In genomic region chr10:78804356-78805032, GRCh38 we compare ENCODE assay signal across 11 cellular contexts.
DNase-seq lines count a peak whose midpoint lies in the region; ATAC-seq and TF ChIP-seq lines count a peak whose summit lies in the region.
"Had no signal": no experiment of that assay in that cellular context is flagged by ENCODE, and none has a peak within 500 bp of the region (broad histone marks: within the 10 kb centered on the region; RNA-seq: fewer than 3 reads in every experiment).

No MANE protein-coding gene starts in this region.

- TF ChIP-seq CTCF in stomach (IDR thresholded peaks at IDR 0.05), result no peak

- TF ChIP-seq EP300 in stomach (IDR thresholded peaks at IDR 0.05), result no peak

- peak overlapping the region; percentile 7 for H2BK120ac ChIP-seq in mesenchymal stem cell (ENCODE audit: low read depth, low read length)

- H3K18ac ChIP-seq in mesenchymal stem cell (ENCODE audit: low read depth in 1 of 2, low read length in 2 of 2), result peak overlapping the region; percentile 25 to 88

- H3K79me1 ChIP-seq in mesenchymal stem cell (replicated peaks; ENCODE audit: low read length, poor library complexity, severe bottlenecking), result no peaks in the 10 kb centered on the region

- H4K8ac ChIP-seq in mesenchymal stem cell (ENCODE audit: low read length), result peak overlapping the region; percentile 82

- no peak overlapping the region for H3K23ac ChIP-seq in mesenchymal stem cell (ENCODE audit: low read length in 2 of 2)

- intact Hi-C loops in stomach (cut with DNase I; ENCODE audit: low total_unique reads), result no loop called here

- H3K27ac ChIP-seq in duodenal mucosa (ENCODE audit: low read depth, low read length) (peak overlapping the region; percentile 27), mesenchymal stem cell (ENCODE audit: low read length, poor library complexity, severe bottlenecking) (no peak overlapping the region), stomach (peak overlapping the region in 4 of 5 donors; percentile 59 to 81 (median 78))

- no peak for ATAC-seq in HG03378 (IDR thresholded peaks at IDR 0.05; ENCODE audit: unreplicated experiment)

- H3K4me3 ChIP-seq in duodenal mucosa (ENCODE audit: low read depth in 1 of 2, low read length in 2 of 2) (no peak overlapping the region), mesenchymal stem cell (ENCODE audit: insufficient read depth in 1 of 2, low read depth in 1 of 2, low read length in 2 of 2) (no peak overlapping the region), stomach (no peak overlapping the region), H7 (ENCODE audit: insufficient read depth, low read depth, low read length) (no peak overlapping the region)

- peak overlapping the region; percentile 78 for H2BK15ac ChIP-seq in mesenchymal stem cell (ENCODE audit: low read depth, poor library complexity, severe bottlenecking)

- H3K9me3 ChIP-seq in duodenal mucosa (ENCODE audit: control insufficient read depth in 1 of 2, low read length in 2 of 2), result no peaks in the 10 kb centered on the region
- H3K9me3 ChIP-seq in mesenchymal stem cell (ENCODE audit: control insufficient read depth, low read length), result no peaks in the 10 kb centered on the region
- no peaks in the 10 kb centered on the region for H3K9me3 ChIP-seq in stomach
- H3K9me3 ChIP-seq: BE2C had no signal

- H2AFZ ChIP-seq in mesenchymal stem cell (ENCODE audit: low read depth, low read length), result no peak overlapping the region

- H3K36me3 ChIP-seq in duodenal mucosa (ENCODE audit: control insufficient read depth in 1 of 2, insufficient read depth in 2 of 2, low read length in 2 of 2), result no peaks in the 10 kb centered on the region
- no peaks in the 10 kb centered on the region for H3K36me3 ChIP-seq in mesenchymal stem cell (ENCODE audit: control insufficient read depth in 1 of 2, insufficient read depth in 2 of 2, low read depth in 1 of 2, low read length in 2 of 2)
- H3K36me3 ChIP-seq in stomach, result no peaks in the 10 kb centered on the region
- no peaks in the 10 kb centered on the region for H3K36me3 ChIP-seq in H7 (replicated peaks; ENCODE audit: control insufficient read depth, insufficient read depth, low read length)
- H3K36me3 ChIP-seq: BE2C had no signal

- peaks cover 12 to 17% of the 10 kb centered on the region in 2 donors for H3K4me1 ChIP-seq in duodenal mucosa (ENCODE audit: control insufficient read depth in 1 of 2, insufficient read depth in 2 of 2, low read length in 2 of 2)
- H3K4me1 ChIP-seq in mesenchymal stem cell (ENCODE audit: control insufficient read depth, insufficient read depth, low read depth, low read length), result peaks cover 15% of the 10 kb centered on the region
- peaks cover 6 to 57% (median 38%) of the 10 kb centered on the region in 4 donors for H3K4me1 ChIP-seq in stomach

- H3K27me3 ChIP-seq in duodenal mucosa (ENCODE audit: control insufficient read depth in 1 of 2, insufficient read depth in 2 of 2, low read length in 2 of 2) (no peaks in the 10 kb centered on the region), mesenchymal stem cell (ENCODE audit: control insufficient read depth in 1 of 2, insufficient read depth in 1 of 2, low read length in 2 of 2) (peaks cover 0 to 30% of the 10 kb centered on the region in 2 experiments), stomach (no peaks in the 10 kb centered on the region), H7 (ENCODE audit: control insufficient read depth, insufficient read depth, low read length) (no peaks in the 10 kb centered on the region; the same call in 1 of the 2 replicates)
- H3K27me3 ChIP-seq: BE2C had no signal

- no peak overlapping the region for H3K4me2 ChIP-seq in mesenchymal stem cell (ENCODE audit: low read length, poor library complexity, severe bottlenecking)

- no peak for TF ChIP-seq POLR2A in stomach (IDR thresholded peaks at IDR 0.05)

- no peak overlapping the region for H2AK5ac ChIP-seq in mesenchymal stem cell (ENCODE audit: low read length, severe bottlenecking)

- DNase-seq in GM03348 (ENCODE audit: low spot score) (peak; percentile 20), mesenchymal stem cell (peak; percentile 28), stomach (no peak), H7 (no peak), putamen (ENCODE audit: low spot score) (no peak), OCI-M2 (lab: John Stamatoyannopoulos, UW; ENCODE audit: unreplicated experiment) (no peak)
- DNase-seq: effector memory CD4-positive, alpha-beta T cell; NCI-H2171 had no signal

- H2BK5ac ChIP-seq in mesenchymal stem cell (ENCODE audit: low read depth, low read length, poor library complexity, severe bottlenecking), result no peak overlapping the region

- no peak overlapping the region for H3K9ac ChIP-seq in duodenal mucosa (ENCODE audit: low read depth in 1 of 2, low read length in 2 of 2)
- peak overlapping the region; percentile 85 for H3K9ac ChIP-seq in mesenchymal stem cell (ENCODE audit: low read length)

- peak overlapping the region; percentile 50 to 88 for H2BK12ac ChIP-seq in mesenchymal stem cell (ENCODE audit: low read length in 2 of 2)

- peak overlapping the region; percentile 67 for H4K91ac ChIP-seq in mesenchymal stem cell (ENCODE audit: low read length)

- peak overlapping the region; percentile 69 to 92 for H3K4ac ChIP-seq in mesenchymal stem cell (ENCODE audit: low read depth in 1 of 2, low read length in 2 of 2)

- 84% methylated on average over 7 of the region's 7 CpGs for WGBS in mesenchymal stem cell
- 67 to 80% (median 73%) methylated on average over 7 of the region's 7 CpGs for WGBS in stomach, 5 donors

- H3K14ac ChIP-seq in mesenchymal stem cell (ENCODE audit: low read length in 2 of 2), result peak overlapping the region in 1 of 2 experiments; percentile 97

Comparison
In these comparisons a context has a peak if more than half of its experiments do, and no peak if none do; other contexts are left out.
1. DNase-seq: peak in GM03348 (single experiment) and mesenchymal stem cell (single experiment); none in stomach (single experiment), H7 (single experiment), putamen (single experiment) and OCI-M2 (single experiment).